ENCODE assay signal across 20 cellular contexts in the genomic region with DNA sequence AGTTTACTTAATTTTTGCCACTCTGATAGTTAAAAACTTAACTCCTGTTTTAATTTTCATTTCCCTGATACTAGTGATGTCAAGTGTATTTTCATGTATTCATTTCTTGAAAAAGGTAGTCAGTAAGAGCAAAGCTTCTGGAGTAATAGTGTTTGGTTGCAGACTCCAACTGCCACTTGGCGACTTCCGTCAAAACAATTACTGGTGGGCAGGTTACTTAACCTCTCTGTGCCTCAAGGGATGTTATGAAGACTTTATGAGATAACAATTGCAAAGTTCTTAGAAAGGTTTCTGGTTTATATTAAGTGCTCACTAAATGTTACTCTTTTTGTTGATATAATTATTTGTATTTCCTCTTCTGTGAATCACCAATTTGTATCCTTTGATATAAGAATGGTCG.
A peak's percentile ranks its signal among the peaks of the same experiment; 100 is the strongest.
DNase-seq lines count a peak whose midpoint lies in the region; ATAC-seq and TF ChIP-seq lines count a peak whose summit lies in the region.
"Had no signal": no experiment of that assay in that cellular context is flagged by ENCODE, and none has a peak within 500 bp of the region (broad histone marks: within the 10 kb centered on the region; RNA-seq: fewer than 3 reads in every experiment).

No MANE protein-coding gene starts in this region.

- H3K4me3 ChIP-seq in OCI-LY1 (ENCODE audit: low read depth, low read length, poor library complexity, severe bottlenecking) (no peak overlapping the region), Caco-2 (ENCODE audit: low read depth, low read length) (no peak overlapping the region), breast epithelium (no peak overlapping the region)
- H3K4me3 ChIP-seq: HAP-1 had no signal

- no peak overlapping the region for H3K27ac Mint-ChIP-seq in T-helper 17 cell
- H3K27ac Mint-ChIP-seq in Caco-2 (ENCODE audit: unreplicated experiment) = no peak overlapping the region
- H3K27ac Mint-ChIP-seq: IgD-negative memory B cell; T-helper 1 cell treated with Interleukin-12 subunit alpha and Interleukin-12 subunit beta and Interleukin-4 antibody, amounts not matched to agents 30 μg/mL and 1 μg/mL, for 36 hours had no signal

- peaks cover 5% of the 10 kb centered on the region for H3K4me1 Mint-ChIP-seq in T-helper 17 cell
- H3K4me1 Mint-ChIP-seq in Caco-2 (ENCODE audit: low read depth, unreplicated experiment) = no peaks in the 10 kb centered on the region

- no peak for TF ChIP-seq CTCF in OCI-LY1 (IDR thresholded peaks at IDR 0.05; ENCODE audit: low read length)
- no peak for TF ChIP-seq CTCF in Caco-2 (IDR thresholded peaks at IDR 0.05; ENCODE audit: insufficient read depth in 1 of 2, low read depth in 1 of 2, low read length in 1 of 2, severe bottlenecking in 1 of 2, unreplicated experiment in 1 of 2)
- TF ChIP-seq CTCF in breast epithelium (IDR thresholded peaks at IDR 0.05) = no peak

- H3K4me3 Mint-ChIP-seq in T-helper 17 cell (no peak overlapping the region), Caco-2 (ENCODE audit: unreplicated experiment) (no peak overlapping the region)
- H3K4me3 Mint-ChIP-seq: IgD-negative memory B cell; T-helper 1 cell treated with Interleukin-12 subunit alpha and Interleukin-12 subunit beta and Interleukin-4 antibody, amounts not matched to agents 30 μg/mL and 1 μg/mL, for 36 hours had no signal

- ATAC-seq in T-helper 17 cell (no peak), GM18909 (IDR thresholded peaks at IDR 0.05; ENCODE audit: poor library complexity, unreplicated experiment) (no peak)

- no peak overlapping the region for H3K9ac ChIP-seq in OCI-LY1 (ENCODE audit: low read length)

- intact Hi-C loops in Caco-2 (cut with micrococcal nuclease; ENCODE audit: unreplicated experiment) (loop anchor here (5.0 kb wide), 1 partner anchor 248 kb away; no protein-coding TSS in a partner anchor), breast epithelium (cut with DNase I; ENCODE audit: low total_unique reads) (no loop called here)

- no peak for TF ChIP-seq POLR2A in breast epithelium (IDR thresholded peaks at IDR 0.05)

- no peak overlapping the region; the same call in 1 of the 2 replicates for H2AFZ ChIP-seq in OCI-LY1 (ENCODE audit: low read length)

- H3K36me3 ChIP-seq in OCI-LY1 (ENCODE audit: insufficient read depth, low read length) (no peaks in the 10 kb centered on the region), Caco-2 (ENCODE audit: control insufficient read depth, insufficient read depth, low read length) (no peaks in the 10 kb centered on the region), breast epithelium (no peaks in the 10 kb centered on the region)
- H3K36me3 ChIP-seq: HAP-1 had no signal

- no peaks in the 10 kb centered on the region for H4K20me1 ChIP-seq in OCI-LY1 (ENCODE audit: insufficient read depth, low read length)

- H3K36me3 Mint-ChIP-seq in T-helper 17 cell (ENCODE audit: low read depth) = peaks cover 2% of the 10 kb centered on the region
- no peaks in the 10 kb centered on the region for H3K36me3 Mint-ChIP-seq in Caco-2 (ENCODE audit: insufficient read depth, unreplicated experiment)
- H3K36me3 Mint-ChIP-seq: IgD-negative memory B cell had no signal

- no peaks in the 10 kb centered on the region for H3K9me2 ChIP-seq in OCI-LY1 (ENCODE audit: low read depth, low read length)

- H3K79me2 ChIP-seq in OCI-LY1 (ENCODE audit: insufficient read depth, low read length) = no peaks in the 10 kb centered on the region

- H3K9me3 ChIP-seq in OCI-LY1 (ENCODE audit: low read length) = no peaks in the 10 kb centered on the region
- no peaks in the 10 kb centered on the region for H3K9me3 ChIP-seq in T-helper 17 cell (ENCODE audit: control insufficient read depth, low read length, poor library complexity, severe bottlenecking)
- no peaks in the 10 kb centered on the region for H3K9me3 ChIP-seq in Caco-2
- no peaks in the 10 kb centered on the region for H3K9me3 ChIP-seq in breast epithelium
- H3K9me3 ChIP-seq: HAP-1 had no signal

- H3F3A ChIP-seq in OCI-LY1 (ENCODE audit: insufficient read depth, low read length) = no peaks in the 10 kb centered on the region

- H3K27me3 Mint-ChIP-seq in T-helper 17 cell = peaks cover 5% of the 10 kb centered on the region
- H3K27me3 Mint-ChIP-seq in Caco-2 (ENCODE audit: insufficient read depth, unreplicated experiment) = peaks cover 11% of the 10 kb centered on the region
- H3K27me3 Mint-ChIP-seq: IgD-negative memory B cell had no signal

- H3K4me1 ChIP-seq in OCI-LY1 (ENCODE audit: insufficient read depth, low read length, severe bottlenecking) = peaks cover 35% of the 10 kb centered on the region
- H3K4me1 ChIP-seq in Caco-2 = no peaks in the 10 kb centered on the region
- no peaks in the 10 kb centered on the region for H3K4me1 ChIP-seq in breast epithelium
- H3K4me1 ChIP-seq: HAP-1 had no signal

- no peaks in the 10 kb centered on the region for H3K9me3 Mint-ChIP-seq in Caco-2 (ENCODE audit: unreplicated experiment)

- CTCF ChIA-PET in Caco-2 (lab: Charles Lee) = no interaction called here

- peak overlapping the region; percentile 75 for H3K27ac ChIP-seq in OCI-LY1 (ENCODE audit: low read depth, low read length, poor library complexity, severe bottlenecking)
- no peak overlapping the region for H3K27ac ChIP-seq in breast epithelium

- no peak overlapping the region for H3K4me2 ChIP-seq in OCI-LY1 (ENCODE audit: low read length)

- no TSS peak for BruUV-seq in Caco-2 (replicated peaks; lab: Mats Ljungman, UMichigan)

- POLR2A ChIA-PET in Caco-2 (lab: Charles Lee) = no interaction called here

- DNase-seq in SIG-M5 treated with dmso at 0.1 percent for 504 hours (lab: John Stamatoyannopoulos, UW; ENCODE audit: unreplicated experiment) (peak; percentile 29), SIG-M5 (lab: John Stamatoyannopoulos, UW) (no peak), NCI-H69 (lab: John Stamatoyannopoulos, UW) (peak; percentile 1), T-helper 17 cell (no peak), Caco-2 (no peak), breast epithelium (ENCODE audit: low spot score in 2 of 2) (no peak)
- DNase-seq: 8988T; GOT3; NCI-H2029; NCI-H446; NCI-H524 treated with DMSO at 0.1 percent for 48 hours; NK-92 treated with Interleukin-12 subunit alpha and Interleukin-12 subunit beta, amount 100 ng/mL, for 24 hours; Right ventricle myocardium superior; RPMI8226; SW 1271 had no signal

- H3K27me3 ChIP-seq in OCI-LY1 (ENCODE audit: insufficient read depth, low read length) (no peaks in the 10 kb centered on the region), Caco-2 (replicated peaks; ENCODE audit: control insufficient read depth, insufficient read depth, low read length) (no peaks in the 10 kb centered on the region), breast epithelium (no peaks in the 10 kb centered on the region)

Comparison
In these comparisons a context has a peak if more than half of its experiments do, and no peak if none do; other contexts are left out.
1. DNase-seq: peak in SIG-M5 treated with dmso at 0.1 percent for 504 hours (single experiment) and NCI-H69 (single experiment); none in SIG-M5 (single experiment), T-helper 17 cell (0 of 3), Caco-2 (0 of 2) and breast epithelium (0 of 2).